In genomic region chr1:7755448-7755847, GRCh38 we compare ENCODE assay signal across 10 cellular contexts. TPM values are rescaled to one million over a fixed set of nuclear protein-coding genes. Genes with fewer than 3 reads are reported as not detected.
DNase-seq lines count a peak whose midpoint lies in the region; ATAC-seq and TF ChIP-seq lines count a peak whose summit lies in the region.
"Had no signal": no experiment of that assay in that cellular context is flagged by ENCODE, and none has a peak within 500 bp of the region (broad histone marks: within the 10 kb centered on the region; RNA-seq: fewer than 3 reads in every experiment).

No MANE protein-coding gene starts in this region.

- no peak overlapping the region for H3K4me2 ChIP-seq in OCI-LY1 (ENCODE audit: low read length)

- no peak overlapping the region for H2AFZ ChIP-seq in OCI-LY1 (ENCODE audit: low read length)

- H3K27ac Mint-ChIP-seq in progenitor cell of endocrine pancreas: no peak overlapping the region
- H3K27ac Mint-ChIP-seq: CD4-positive, alpha-beta T cell; T-helper 1 cell treated with Interleukin-12 subunit alpha and Interleukin-12 subunit beta and Interleukin-4 antibody, amounts not matched to agents 30 μg/mL and 1 μg/mL, for 36 hours had no signal

- no peaks in the 10 kb centered on the region for H3K27me3 ChIP-seq in OCI-LY1 (ENCODE audit: insufficient read depth, low read length)

- H3K9me3 Mint-ChIP-seq in progenitor cell of endocrine pancreas (ENCODE audit: low read depth): no peaks in the 10 kb centered on the region
- H3K9me3 Mint-ChIP-seq: CD4-positive, alpha-beta T cell; T-helper 1 cell treated with Interleukin-12 subunit alpha and Interleukin-12 subunit beta and Interleukin-4 antibody, amounts not matched to agents 30 μg/mL and 1 μg/mL, for 36 hours had no signal

- peak; percentile 40 for DNase-seq in SIG-M5 treated with dmso at 0.1 percent for 504 hours (lab: John Stamatoyannopoulos, UW; ENCODE audit: unreplicated experiment)
- no peak for DNase-seq in SIG-M5 (lab: John Stamatoyannopoulos, UW)
- peak; percentile 50 for DNase-seq in dermis blood vessel endothelial cell
- DNase-seq in progenitor cell of endocrine pancreas (ENCODE audit: low spot score, unreplicated experiment): no peak
- DNase-seq in amygdala (lab: John Stamatoyannopoulos, UW): no peak
- no peak for DNase-seq in NCI-H748 treated with DMSO at 0.1 percent for 48 hours (lab: John Stamatoyannopoulos, UW)
- DNase-seq: CD4-positive, alpha-beta T cell had no signal

- no peaks in the 10 kb centered on the region for H3K9me3 ChIP-seq in OCI-LY1 (ENCODE audit: low read length)

- ATAC-seq in HG03039 (IDR thresholded peaks at IDR 0.05; ENCODE audit: unreplicated experiment): no peak

- peaks cover 12% of the 10 kb centered on the region for H3K4me1 Mint-ChIP-seq in progenitor cell of endocrine pancreas (ENCODE audit: low read depth)

- H3K36me3 ChIP-seq in OCI-LY1 (ENCODE audit: insufficient read depth, low read length): no peaks in the 10 kb centered on the region

- no peak overlapping the region for H3K27ac ChIP-seq in OCI-LY1 (ENCODE audit: low read depth, low read length, poor library complexity, severe bottlenecking)

- H3K9me2 ChIP-seq in OCI-LY1 (ENCODE audit: low read depth, low read length): no peaks in the 10 kb centered on the region

- H3K9ac ChIP-seq in OCI-LY1 (ENCODE audit: low read length): no peak overlapping the region

- H3K4me3 Mint-ChIP-seq in progenitor cell of endocrine pancreas (ENCODE audit: low read depth): no peak overlapping the region
- H3K4me3 Mint-ChIP-seq: CD4-positive, alpha-beta T cell; T-helper 1 cell treated with Interleukin-12 subunit alpha and Interleukin-12 subunit beta and Interleukin-4 antibody, amounts not matched to agents 30 μg/mL and 1 μg/mL, for 36 hours had no signal

- no peaks in the 10 kb centered on the region for H3F3A ChIP-seq in OCI-LY1 (ENCODE audit: insufficient read depth, low read length)

- H3K79me2 ChIP-seq in OCI-LY1 (ENCODE audit: insufficient read depth, low read length): no peaks in the 10 kb centered on the region

- H3K4me1 ChIP-seq in OCI-LY1 (ENCODE audit: insufficient read depth, low read length, severe bottlenecking): no peaks in the 10 kb centered on the region

- peak; percentile 37; the same call in 1 of the 2 replicates for TF ChIP-seq CTCF in OCI-LY1 (IDR thresholded peaks at IDR 0.05; ENCODE audit: low read length)
- TF ChIP-seq CTCF in progenitor cell of endocrine pancreas (IDR thresholded peaks at IDR 0.05; ENCODE audit: unreplicated experiment): peak; percentile 61

- no peak overlapping the region for H3K4me3 ChIP-seq in OCI-LY1 (ENCODE audit: low read depth, low read length, poor library complexity, severe bottlenecking)

- no peaks in the 10 kb centered on the region for H3K27me3 Mint-ChIP-seq in progenitor cell of endocrine pancreas

- H3K36me3 Mint-ChIP-seq in progenitor cell of endocrine pancreas (ENCODE audit: insufficient read depth): peaks cover 3% of the 10 kb centered on the region

- no peaks in the 10 kb centered on the region for H4K20me1 ChIP-seq in OCI-LY1 (ENCODE audit: insufficient read depth, low read length)

RNA-seq across cellular contexts. Expression of gene VAMP3, which starts 15.6 kb away (rescaled TPM):
- 122 and 149 TPM in 2 replicates for total RNA-seq in dermis blood vessel endothelial cell
- 76.4 and 82.5 TPM in 2 replicates for total RNA-seq in progenitor cell of endocrine pancreas

RNA-seq across cellular contexts. Expression of gene PER3, which starts 28.6 kb away (rescaled TPM):
- total RNA-seq in dermis blood vessel endothelial cell: 1.9 and 2.7 TPM in 2 replicates
- 2.6 and 2.9 TPM in 2 replicates for total RNA-seq in progenitor cell of endocrine pancreas

Comparison
In these comparisons a context has a peak if more than half of its experiments do, and no peak if none do; other contexts are left out.
1. DNase-seq: peak in SIG-M5 treated with dmso at 0.1 percent for 504 hours (single experiment) and dermis blood vessel endothelial cell (single experiment); none in SIG-M5 (single experiment), progenitor cell of endocrine pancreas (single experiment), amygdala (0 of 56) and NCI-H748 treated with DMSO at 0.1 percent for 48 hours (single experiment).